Comparison of ENCODE assay signal across 9 cellular contexts in genomic region chrX:39755152-39756032, GRCh38.
DNase-seq lines count a peak whose midpoint lies in the region; ATAC-seq and TF ChIP-seq lines count a peak whose summit lies in the region.
"Had no signal": no experiment of that assay in that cellular context is flagged by ENCODE, and none has a peak within 500 bp of the region (broad histone marks: within the 10 kb centered on the region; RNA-seq: fewer than 3 reads in every experiment).

No MANE protein-coding gene starts in this region.

- no peak overlapping the region for H3K4ac ChIP-seq in neuronal stem cell (ENCODE audit: low read length)

- no peak overlapping the region for H4K8ac ChIP-seq in neuronal stem cell (ENCODE audit: low read depth, low read length)

- peaks cover 4% of the 10 kb centered on the region for H3K27me3 Mint-ChIP-seq in GM23338 (ENCODE audit: insufficient read depth, low read depth, poor library complexity)
- no peaks in the 10 kb centered on the region for H3K27me3 Mint-ChIP-seq in stimulated activated naive B cell treated with anti-CD40 and anti-IgM and Interleukin-4, amounts not matched to agents 10 μg/mL and 1 μg/mL and 100 μg/mL, for 72 hours

- no peak overlapping the region for H3K27ac Mint-ChIP-seq in GM23338
- no peak overlapping the region for H3K27ac Mint-ChIP-seq in stimulated activated naive B cell treated with anti-CD40 and anti-IgM and Interleukin-4, amounts not matched to agents 10 μg/mL and 1 μg/mL and 100 μg/mL, for 72 hours

- H2AFZ ChIP-seq in GM23338 (peak overlapping the region; percentile 38; the same call in 1 of the 2 replicates), neuronal stem cell (ENCODE audit: low read length) (peak overlapping the region; percentile 88)

- H3K4me1 Mint-ChIP-seq in GM23338 = peaks cover 13% of the 10 kb centered on the region
- no peaks in the 10 kb centered on the region for H3K4me1 Mint-ChIP-seq in stimulated activated naive B cell treated with anti-CD40 and anti-IgM and Interleukin-4, amounts not matched to agents 10 μg/mL and 1 μg/mL and 100 μg/mL, for 72 hours

- TF ChIP-seq CTCF in GM23338 (conservative IDR thresholded peaks at IDR 0.05; ENCODE audit: low read depth in 2 of 2) (no peak), esophagus muscularis mucosa (IDR thresholded peaks at IDR 0.05) (no peak)

- H3K4me3 ChIP-seq in GM23338 (no peak overlapping the region), esophagus muscularis mucosa (no peak overlapping the region), neuronal stem cell (ENCODE audit: low read length in 2 of 2) (no peak overlapping the region)

- H3K9me3 ChIP-seq in esophagus muscularis mucosa (peaks cover 0 to 6% (median 0%) of the 10 kb centered on the region in 4 donors), neuronal stem cell (replicated peaks in 1 of 2; ENCODE audit: control insufficient read depth in 2 of 2, insufficient read depth in 1 of 2, low read depth in 1 of 2, low read length in 2 of 2) (no peaks in the 10 kb centered on the region)

- intact Hi-C loops in esophagus muscularis mucosa (cut with DNase I) = loop anchor here (5.0 kb wide), 1 partner anchor 342 kb away; the partner anchor contains the start of gene BCOR

- H3K9me2 ChIP-seq in GM23338 (ENCODE audit: insufficient read depth) = no peaks in the 10 kb centered on the region

- no peak for DNase-seq in GM23338 (ENCODE audit: low spot score)
- DNase-seq in OCI-M1 (lab: John Stamatoyannopoulos, UW) = peak; percentile 9
- peak; percentile 92 for DNase-seq in esophagus muscularis mucosa (ENCODE audit: extremely low spot score)
- peak; percentile 23 for DNase-seq in neuronal stem cell (ENCODE audit: low spot score)
- no peak for DNase-seq in NCI-H1436 treated with DMSO at 0.1 percent for 48 hours (lab: John Stamatoyannopoulos, UW)
- DNase-seq in stimulated activated naive B cell treated with anti-CD40 and anti-IgM and Interleukin-4, amounts not matched to agents 10 μg/mL and 1 μg/mL and 100 μg/mL, for 72 hours = no peak

- no peaks in the 10 kb centered on the region for H3K27me3 ChIP-seq in GM23338 (ENCODE audit: insufficient read depth)
- H3K27me3 ChIP-seq in esophagus muscularis mucosa = peaks cover 0 to 5% (median 0%) of the 10 kb centered on the region in 4 donors
- H3K27me3 ChIP-seq in neuronal stem cell (ENCODE audit: control insufficient read depth in 3 of 3, insufficient read depth in 3 of 3, low read depth in 1 of 3, low read length in 3 of 3) = no peaks in the 10 kb centered on the region

- no peak overlapping the region for H3K4me3 Mint-ChIP-seq in GM23338
- no peak overlapping the region for H3K4me3 Mint-ChIP-seq in stimulated activated naive B cell treated with anti-CD40 and anti-IgM and Interleukin-4, amounts not matched to agents 10 μg/mL and 1 μg/mL and 100 μg/mL, for 72 hours

- no peaks in the 10 kb centered on the region for H3K36me3 ChIP-seq in GM23338 (ENCODE audit: insufficient read depth)
- H3K36me3 ChIP-seq in esophagus muscularis mucosa = no peaks in the 10 kb centered on the region
- H3K36me3 ChIP-seq in neuronal stem cell (replicated peaks in 1 of 2; ENCODE audit: control insufficient read depth in 2 of 2, insufficient read depth in 2 of 2, low read length in 2 of 2) = no peaks in the 10 kb centered on the region

- H3F3A ChIP-seq in GM23338 (replicated peaks; ENCODE audit: low read depth) = no peaks in the 10 kb centered on the region

- H2BK12ac ChIP-seq in neuronal stem cell (ENCODE audit: low read length) = no peak overlapping the region

- H3K9me3 Mint-ChIP-seq in GM23338 = no peaks in the 10 kb centered on the region; the same call in 2 of the 3 replicates
- H3K9me3 Mint-ChIP-seq in stimulated activated naive B cell treated with anti-CD40 and anti-IgM and Interleukin-4, amounts not matched to agents 10 μg/mL and 1 μg/mL and 100 μg/mL, for 72 hours = peaks cover 0 to 4% of the 10 kb centered on the region in 2 donors

- H3K18ac ChIP-seq in neuronal stem cell (ENCODE audit: low read length) = peak overlapping the region; percentile 71

- no peak overlapping the region for H3K14ac ChIP-seq in neuronal stem cell (ENCODE audit: low read length)

- no peak overlapping the region for H2BK5ac ChIP-seq in neuronal stem cell (ENCODE audit: low read length)

- no peak overlapping the region for H3K9ac ChIP-seq in neuronal stem cell (ENCODE audit: low read depth, low read length, poor library complexity)

- WGBS in esophagus muscularis mucosa = 72% methylated on average over 19 of the region's 25 CpGs
- WGBS in neuronal stem cell (ENCODE audit: extremely low coverage in 2 of 2, insufficient read length in 2 of 2, insufficient replicate concordance in 1 of 2), 2 donors = no CpG with 5 or more reads among the region's 25 CpGs

- H4K91ac ChIP-seq in neuronal stem cell (ENCODE audit: low read depth, low read length, poor library complexity) = no peak overlapping the region

- H2BK120ac ChIP-seq in neuronal stem cell (ENCODE audit: low read depth, low read length) = no peak overlapping the region

- H4K20me1 ChIP-seq in GM23338 (replicated peaks; ENCODE audit: insufficient read depth) = no peaks in the 10 kb centered on the region

- no peak for TF ChIP-seq EP300 in esophagus muscularis mucosa (IDR thresholded peaks at IDR 0.05)

- no peaks in the 10 kb centered on the region for H3K79me1 ChIP-seq in neuronal stem cell (ENCODE audit: low read depth, low read length)

- H3K4me1 ChIP-seq in GM23338 (ENCODE audit: insufficient read depth) (no peaks in the 10 kb centered on the region), esophagus muscularis mucosa (peaks cover 26 to 49% (median 44%) of the 10 kb centered on the region in 4 donors), neuronal stem cell (ENCODE audit: control insufficient read depth in 2 of 2, insufficient read depth in 1 of 2, low read depth in 1 of 2, low read length in 2 of 2) (peaks cover 14 to 19% of the 10 kb centered on the region in 2 donors)

- H3K36me3 Mint-ChIP-seq in GM23338 (ENCODE audit: low read depth) = no peaks in the 10 kb centered on the region
- peaks cover 0 to 4% of the 10 kb centered on the region in 2 donors for H3K36me3 Mint-ChIP-seq in stimulated activated naive B cell treated with anti-CD40 and anti-IgM and Interleukin-4, amounts not matched to agents 10 μg/mL and 1 μg/mL and 100 μg/mL, for 72 hours

- no peaks in the 10 kb centered on the region for H3K79me2 ChIP-seq in GM23338 (replicated peaks; ENCODE audit: insufficient read depth)

- no peak for TF ChIP-seq POLR2A in esophagus muscularis mucosa (IDR thresholded peaks at IDR 0.05; ENCODE audit: low read depth)

- H3K4me2 ChIP-seq in GM23338 (no peak overlapping the region), neuronal stem cell (ENCODE audit: insufficient read depth, low read length, poor library complexity, severe bottlenecking) (no peak overlapping the region)

- ATAC-seq in GM23338 (no peak), GM18909 (IDR thresholded peaks at IDR 0.05; ENCODE audit: poor library complexity, unreplicated experiment) (no peak), GM18520 (IDR thresholded peaks at IDR 0.05; ENCODE audit: unreplicated experiment) (no peak)
- ATAC-seq in stimulated activated naive B cell treated with anti-CD40 and anti-IgM and Interleukin-4, amounts not matched to agents 10 μg/mL and 1 μg/mL and 100 μg/mL, for 72 hours (replicated peaks) = no peak

- H3K27ac ChIP-seq in GM23338 (ENCODE audit: low read depth) = no peak overlapping the region
- peak overlapping the region; percentile 73 to 81 (median 80) for H3K27ac ChIP-seq in esophagus muscularis mucosa (replicated peaks in 1 of 4)
- H3K27ac ChIP-seq in neuronal stem cell (replicated peaks; ENCODE audit: low read length) = peak overlapping the region; percentile 55
- H3K27ac ChIP-seq: HL-60 had no signal

- H3K23ac ChIP-seq in neuronal stem cell (ENCODE audit: low read depth, low read length, poor library complexity) = no peak overlapping the region

- H2BK15ac ChIP-seq in neuronal stem cell (ENCODE audit: low read length) = no peak overlapping the region

- no peak overlapping the region for H2AK5ac ChIP-seq in neuronal stem cell (ENCODE audit: low read depth, low read length)

TF ChIP-seq in GM23338, 12 proteins besides CTCF, POLR2A, EP300 and RAD21 (continues in another document):
- TF ChIP-seq STAT1 (IDR thresholded peaks at IDR 0.05; ENCODE audit: unreplicated experiment) = no peak
- no peak for TF ChIP-seq REST (IDR thresholded peaks at IDR 0.05; ENCODE audit: unreplicated experiment)

Comparison
In these comparisons a context has a peak if more than half of its experiments do, and no peak if none do; other contexts are left out.
1. DNase-seq: peak in OCI-M1 (single experiment), esophagus muscularis mucosa (single experiment) and neuronal stem cell (single experiment); none in GM23338 (single experiment), NCI-H1436 treated with DMSO at 0.1 percent for 48 hours (single experiment) and stimulated activated naive B cell treated with anti-CD40 and anti-IgM and Interleukin-4, amounts not matched to agents 10 μg/mL and 1 μg/mL and 100 μg/mL, for 72 hours (single experiment).